In genomic region chr11:44936527-44936926, GRCh38 we compare ENCODE assay signal across 7 cellular contexts. TPM values are rescaled to one million over a fixed set of nuclear protein-coding genes. Genes with fewer than 3 reads are reported as not detected.
DNase-seq lines count a peak whose midpoint lies in the region; ATAC-seq, FAIRE-seq and TF ChIP-seq lines count a peak whose summit lies in the region.

No MANE protein-coding gene starts in this region.

- H3K36me3 Mint-ChIP-seq in activated CD4-positive, alpha-beta memory T cell treated with anti-CD3 and anti-CD28 coated beads, Interleukin-2, amount 10 ng/mL, durations not matched to agents 7 days and 5 days (ENCODE audit: low read depth): no peaks in the 10 kb centered on the region
- H3K36me3 Mint-ChIP-seq in effector memory CD8-positive, alpha-beta T cell (ENCODE audit: insufficient read depth): peaks cover 13% of the 10 kb centered on the region

- H3K27me3 Mint-ChIP-seq in activated CD4-positive, alpha-beta memory T cell treated with anti-CD3 and anti-CD28 coated beads, Interleukin-2, amount 10 ng/mL, durations not matched to agents 7 days and 5 days: peaks cover 2% of the 10 kb centered on the region
- no peaks in the 10 kb centered on the region for H3K27me3 Mint-ChIP-seq in effector memory CD8-positive, alpha-beta T cell

- DNase-seq in GM12892 (ENCODE audit: insufficient read length): peak; percentile 75
- peak; percentile 58 for DNase-seq in NCI-H774 (lab: John Stamatoyannopoulos, UW)
- DNase-seq in activated CD4-positive, alpha-beta memory T cell treated with anti-CD3 and anti-CD28 coated beads, Interleukin-2, amount 10 ng/mL, durations not matched to agents 7 days and 5 days: peak; percentile 84
- peak; percentile 79 to 83 (median 81) for DNase-seq in effector memory CD8-positive, alpha-beta T cell
- peak; percentile 84 for DNase-seq in middle frontal gyrus (ENCODE audit: extremely low spot score, low spot score)
- DNase-seq in stimulated activated CD8-positive, alpha-beta memory T cell treated with anti-CD3 and anti-CD28 coated beads, Interleukin-4, amount 100 ng/mL, for 4 hours (ENCODE audit: low read depth in 2 of 2, low spot score in 1 of 2): peak; percentile 60 to 77

- H3K4me1 Mint-ChIP-seq in activated CD4-positive, alpha-beta memory T cell treated with anti-CD3 and anti-CD28 coated beads, Interleukin-2, amount 10 ng/mL, durations not matched to agents 7 days and 5 days: no peaks in the 10 kb centered on the region
- peaks cover 14 to 17% of the 10 kb centered on the region in 2 donors for H3K4me1 Mint-ChIP-seq in effector memory CD8-positive, alpha-beta T cell (ENCODE audit: low read depth in 2 of 2)

- no peak overlapping the region for H3K27ac Mint-ChIP-seq in activated CD4-positive, alpha-beta memory T cell treated with anti-CD3 and anti-CD28 coated beads, Interleukin-2, amount 10 ng/mL, durations not matched to agents 7 days and 5 days
- H3K27ac Mint-ChIP-seq in effector memory CD8-positive, alpha-beta T cell: peak overlapping the region in 1 of 2 donors; percentile 35

- H3K4me3 Mint-ChIP-seq in activated CD4-positive, alpha-beta memory T cell treated with anti-CD3 and anti-CD28 coated beads, Interleukin-2, amount 10 ng/mL, durations not matched to agents 7 days and 5 days: no peak overlapping the region
- no peak overlapping the region for H3K4me3 Mint-ChIP-seq in effector memory CD8-positive, alpha-beta T cell

- TF ChIP-seq POLR2A in GM12892 (IDR thresholded peaks at IDR 0.05; ENCODE audit: low read depth, low read length): no peak

- FAIRE-seq in GM12892 (lab: Jason Lieb, UNC): peak; percentile 98

- CTCF ChIA-PET in activated CD4-positive, alpha-beta memory T cell treated with anti-CD3 and anti-CD28 coated beads, Interleukin-2, amount 10 ng/mL, durations not matched to agents 7 days and 5 days (lab: Charles Lee): interaction anchor here (0.5 to 6.0 kb wide), 42 partner anchors 9 to 602 kb away, joined by 3 to 315 read pairs (median 4); no protein-coding TSS in a partner anchor

- peak; percentile 63 for ATAC-seq in HG03342 (IDR thresholded peaks at IDR 0.05; ENCODE audit: unreplicated experiment)
- ATAC-seq in effector memory CD8-positive, alpha-beta T cell (replicated peaks): peak; percentile 94

- H3K9me3 Mint-ChIP-seq in activated CD4-positive, alpha-beta memory T cell treated with anti-CD3 and anti-CD28 coated beads, Interleukin-2, amount 10 ng/mL, durations not matched to agents 7 days and 5 days: no peaks in the 10 kb centered on the region
- no peaks in the 10 kb centered on the region for H3K9me3 Mint-ChIP-seq in effector memory CD8-positive, alpha-beta T cell

- POLR2A ChIA-PET in activated CD4-positive, alpha-beta memory T cell treated with anti-CD3 and anti-CD28 coated beads, Interleukin-2, amount 10 ng/mL, durations not matched to agents 7 days and 5 days (lab: Charles Lee): interaction anchor here (1.2 to 1.7 kb wide), 3 partner anchors 167 to 171 kb away, joined by 4 to 12 read pairs (median 7); no protein-coding TSS in a partner anchor

RNA-seq across cellular contexts. Expression of gene TP53I11, which starts 14.2 kb away (rescaled TPM):
- polyA plus RNA-seq in GM12892 (2012; ENCODE audit: missing spikeins): not detected
- under 1 TPM; 0.73 to 0.81 TPM for total RNA-seq in activated CD4-positive, alpha-beta memory T cell treated with anti-CD3 and anti-CD28 coated beads, Interleukin-2, amount 10 ng/mL, durations not matched to agents 7 days and 5 days

Comparison
In these comparisons a context has a peak if more than half of its experiments do, and no peak if none do; other contexts are left out.
1. Peak in every context shown above with its lines: DNase-seq and ATAC-seq.